In the genomic region with DNA sequence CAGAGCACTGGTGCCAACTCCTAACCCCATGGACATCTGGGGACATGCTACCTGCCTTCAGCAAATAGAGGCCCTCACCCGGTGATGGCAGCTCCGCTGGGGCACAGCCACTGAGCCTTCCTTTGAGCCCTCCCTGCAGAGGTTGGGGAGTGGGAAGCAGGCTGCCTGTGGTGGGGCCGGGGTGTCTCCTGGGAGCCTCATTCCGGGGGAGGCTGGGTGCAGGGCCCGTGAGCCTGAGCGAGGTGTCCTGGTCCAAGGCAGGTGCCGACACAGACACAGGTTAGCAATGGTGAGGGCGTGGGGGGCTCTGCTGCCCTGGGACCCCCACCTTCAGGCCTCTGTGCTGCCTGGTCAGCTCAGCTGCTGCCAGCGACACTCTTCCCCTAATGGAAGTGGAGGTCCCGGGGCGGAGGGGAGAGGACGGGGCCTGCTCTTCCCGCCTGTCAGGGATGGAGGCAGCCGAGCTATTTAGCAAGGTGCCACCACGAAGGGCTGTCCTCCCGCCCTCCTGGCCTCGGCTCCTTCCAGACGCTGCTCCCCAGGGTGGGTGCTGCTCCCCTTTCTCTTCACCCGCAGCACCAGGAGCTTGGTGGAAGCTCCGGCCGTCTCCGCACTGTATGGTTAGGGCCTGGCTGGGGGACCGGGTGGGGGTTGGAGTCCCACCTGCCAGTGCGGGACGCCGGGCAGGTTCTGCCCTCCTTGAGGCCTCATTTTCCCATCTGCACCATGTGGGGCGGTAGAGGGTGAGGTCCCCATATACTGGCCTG, we compare ENCODE assay signal across 2 cellular contexts.
TF ChIP-seq lines count a peak whose summit lies in the region.

No MANE protein-coding gene starts in this region.

TF ChIP-seq in GM23338, 12 proteins besides CTCF, POLR2A, EP300 and RAD21:
- TF ChIP-seq NANOG (IDR thresholded peaks at IDR 0.05; ENCODE audit: borderline replicate concordance) (no peak), EZH2phosphoT487 (IDR thresholded peaks at IDR 0.05; ENCODE audit: unreplicated experiment) (no peak), POLR2AphosphoS5 (IDR thresholded peaks at IDR 0.05; ENCODE audit: low read depth) (no peak), JUNB (IDR thresholded peaks at IDR 0.05; ENCODE audit: unreplicated experiment) (no peak), EZH2 (IDR thresholded peaks at IDR 0.05; ENCODE audit: low read depth, unreplicated experiment) (no peak), CREB1 (CRISPR knock-in tag; IDR thresholded peaks at IDR 0.05; ENCODE audit: low read depth) (no peak)
- TF ChIP-seq, protein P1, sequence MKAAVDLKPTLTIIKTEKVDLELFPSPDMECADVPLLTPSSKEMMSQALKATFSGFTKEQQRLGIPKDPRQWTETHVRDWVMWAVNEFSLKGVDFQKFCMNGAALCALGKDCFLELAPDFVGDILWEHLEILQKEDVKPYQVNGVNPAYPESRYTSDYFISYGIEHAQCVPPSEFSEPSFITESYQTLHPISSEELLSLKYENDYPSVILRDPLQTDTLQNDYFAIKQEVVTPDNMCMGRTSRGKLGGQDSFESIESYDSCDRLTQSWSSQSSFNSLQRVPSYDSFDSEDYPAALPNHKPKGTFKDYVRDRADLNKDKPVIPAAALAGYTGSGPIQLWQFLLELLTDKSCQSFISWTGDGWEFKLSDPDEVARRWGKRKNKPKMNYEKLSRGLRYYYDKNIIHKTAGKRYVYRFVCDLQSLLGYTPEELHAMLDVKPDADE (IDR thresholded peaks at IDR 0.05), result no peak
- TF ChIP-seq, protein P2, sequence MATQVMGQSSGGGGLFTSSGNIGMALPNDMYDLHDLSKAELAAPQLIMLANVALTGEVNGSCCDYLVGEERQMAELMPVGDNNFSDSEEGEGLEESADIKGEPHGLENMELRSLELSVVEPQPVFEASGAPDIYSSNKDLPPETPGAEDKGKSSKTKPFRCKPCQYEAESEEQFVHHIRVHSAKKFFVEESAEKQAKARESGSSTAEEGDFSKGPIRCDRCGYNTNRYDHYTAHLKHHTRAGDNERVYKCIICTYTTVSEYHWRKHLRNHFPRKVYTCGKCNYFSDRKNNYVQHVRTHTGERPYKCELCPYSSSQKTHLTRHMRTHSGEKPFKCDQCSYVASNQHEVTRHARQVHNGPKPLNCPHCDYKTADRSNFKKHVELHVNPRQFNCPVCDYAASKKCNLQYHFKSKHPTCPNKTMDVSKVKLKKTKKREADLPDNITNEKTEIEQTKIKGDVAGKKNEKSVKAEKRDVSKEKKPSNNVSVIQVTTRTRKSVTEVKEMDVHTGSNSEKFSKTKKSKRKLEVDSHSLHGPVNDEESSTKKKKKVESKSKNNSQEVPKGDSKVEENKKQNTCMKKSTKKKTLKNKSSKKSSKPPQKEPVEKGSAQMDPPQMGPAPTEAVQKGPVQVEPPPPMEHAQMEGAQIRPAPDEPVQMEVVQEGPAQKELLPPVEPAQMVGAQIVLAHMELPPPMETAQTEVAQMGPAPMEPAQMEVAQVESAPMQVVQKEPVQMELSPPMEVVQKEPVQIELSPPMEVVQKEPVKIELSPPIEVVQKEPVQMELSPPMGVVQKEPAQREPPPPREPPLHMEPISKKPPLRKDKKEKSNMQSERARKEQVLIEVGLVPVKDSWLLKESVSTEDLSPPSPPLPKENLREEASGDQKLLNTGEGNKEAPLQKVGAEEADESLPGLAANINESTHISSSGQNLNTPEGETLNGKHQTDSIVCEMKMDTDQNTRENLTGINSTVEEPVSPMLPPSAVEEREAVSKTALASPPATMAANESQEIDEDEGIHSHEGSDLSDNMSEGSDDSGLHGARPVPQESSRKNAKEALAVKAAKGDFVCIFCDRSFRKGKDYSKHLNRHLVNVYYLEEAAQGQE (IDR thresholded peaks at IDR 0.05; ENCODE audit: unreplicated experiment), result no peak
TF ChIP-seq in GM23338: peak in this region for 0.

TF ChIP-seq in GM12878, 131 proteins besides CTCF, POLR2A, EP300 and RAD21:
- no peak for TF ChIP-seq RBBP5 (conservative IDR thresholded peaks at IDR 0.05)
- no peak for TF ChIP-seq ZBED1 (IDR thresholded peaks at IDR 0.05; ENCODE audit: borderline replicate concordance)
- TF ChIP-seq FOXK2 (IDR thresholded peaks at IDR 0.05), result no peak
- no peak for TF ChIP-seq NFXL1 (IDR thresholded peaks at IDR 0.05; ENCODE audit: borderline replicate concordance)
- TF ChIP-seq, protein P3, sequence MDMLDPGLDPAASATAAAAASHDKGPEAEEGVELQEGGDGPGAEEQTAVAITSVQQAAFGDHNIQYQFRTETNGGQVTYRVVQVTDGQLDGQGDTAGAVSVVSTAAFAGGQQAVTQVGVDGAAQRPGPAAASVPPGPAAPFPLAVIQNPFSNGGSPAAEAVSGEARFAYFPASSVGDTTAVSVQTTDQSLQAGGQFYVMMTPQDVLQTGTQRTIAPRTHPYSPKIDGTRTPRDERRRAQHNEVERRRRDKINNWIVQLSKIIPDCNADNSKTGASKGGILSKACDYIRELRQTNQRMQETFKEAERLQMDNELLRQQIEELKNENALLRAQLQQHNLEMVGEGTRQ (IDR thresholded peaks at IDR 0.05; ENCODE audit: borderline replicate concordance, low read depth, low read length), result no peak
- TF ChIP-seq BMI1 (IDR thresholded peaks at IDR 0.05; ENCODE audit: borderline replicate concordance), result no peak
- TF ChIP-seq NRF1 (conservative IDR thresholded peaks at IDR 0.05; ENCODE audit: low read depth, low read length), result no peak
- TF ChIP-seq, protein P4, sequence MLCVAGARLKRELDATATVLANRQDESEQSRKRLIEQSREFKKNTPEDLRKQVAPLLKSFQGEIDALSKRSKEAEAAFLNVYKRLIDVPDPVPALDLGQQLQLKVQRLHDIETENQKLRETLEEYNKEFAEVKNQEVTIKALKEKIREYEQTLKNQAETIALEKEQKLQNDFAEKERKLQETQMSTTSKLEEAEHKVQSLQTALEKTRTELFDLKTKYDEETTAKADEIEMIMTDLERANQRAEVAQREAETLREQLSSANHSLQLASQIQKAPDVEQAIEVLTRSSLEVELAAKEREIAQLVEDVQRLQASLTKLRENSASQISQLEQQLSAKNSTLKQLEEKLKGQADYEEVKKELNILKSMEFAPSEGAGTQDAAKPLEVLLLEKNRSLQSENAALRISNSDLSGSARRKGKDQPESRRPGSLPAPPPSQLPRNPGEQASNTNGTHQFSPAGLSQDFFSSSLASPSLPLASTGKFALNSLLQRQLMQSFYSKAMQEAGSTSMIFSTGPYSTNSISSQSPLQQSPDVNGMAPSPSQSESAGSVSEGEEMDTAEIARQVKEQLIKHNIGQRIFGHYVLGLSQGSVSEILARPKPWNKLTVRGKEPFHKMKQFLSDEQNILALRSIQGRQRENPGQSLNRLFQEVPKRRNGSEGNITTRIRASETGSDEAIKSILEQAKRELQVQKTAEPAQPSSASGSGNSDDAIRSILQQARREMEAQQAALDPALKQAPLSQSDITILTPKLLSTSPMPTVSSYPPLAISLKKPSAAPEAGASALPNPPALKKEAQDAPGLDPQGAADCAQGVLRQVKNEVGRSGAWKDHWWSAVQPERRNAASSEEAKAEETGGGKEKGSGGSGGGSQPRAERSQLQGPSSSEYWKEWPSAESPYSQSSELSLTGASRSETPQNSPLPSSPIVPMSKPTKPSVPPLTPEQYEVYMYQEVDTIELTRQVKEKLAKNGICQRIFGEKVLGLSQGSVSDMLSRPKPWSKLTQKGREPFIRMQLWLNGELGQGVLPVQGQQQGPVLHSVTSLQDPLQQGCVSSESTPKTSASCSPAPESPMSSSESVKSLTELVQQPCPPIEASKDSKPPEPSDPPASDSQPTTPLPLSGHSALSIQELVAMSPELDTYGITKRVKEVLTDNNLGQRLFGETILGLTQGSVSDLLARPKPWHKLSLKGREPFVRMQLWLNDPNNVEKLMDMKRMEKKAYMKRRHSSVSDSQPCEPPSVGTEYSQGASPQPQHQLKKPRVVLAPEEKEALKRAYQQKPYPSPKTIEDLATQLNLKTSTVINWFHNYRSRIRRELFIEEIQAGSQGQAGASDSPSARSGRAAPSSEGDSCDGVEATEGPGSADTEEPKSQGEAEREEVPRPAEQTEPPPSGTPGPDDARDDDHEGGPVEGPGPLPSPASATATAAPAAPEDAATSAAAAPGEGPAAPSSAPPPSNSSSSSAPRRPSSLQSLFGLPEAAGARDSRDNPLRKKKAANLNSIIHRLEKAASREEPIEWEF (IDR thresholded peaks at IDR 0.05; ENCODE audit: insufficient replicate concordance, low read depth, low read length), result no peak
